ENCODE assay signal across 9 cellular contexts in the genomic region with DNA sequence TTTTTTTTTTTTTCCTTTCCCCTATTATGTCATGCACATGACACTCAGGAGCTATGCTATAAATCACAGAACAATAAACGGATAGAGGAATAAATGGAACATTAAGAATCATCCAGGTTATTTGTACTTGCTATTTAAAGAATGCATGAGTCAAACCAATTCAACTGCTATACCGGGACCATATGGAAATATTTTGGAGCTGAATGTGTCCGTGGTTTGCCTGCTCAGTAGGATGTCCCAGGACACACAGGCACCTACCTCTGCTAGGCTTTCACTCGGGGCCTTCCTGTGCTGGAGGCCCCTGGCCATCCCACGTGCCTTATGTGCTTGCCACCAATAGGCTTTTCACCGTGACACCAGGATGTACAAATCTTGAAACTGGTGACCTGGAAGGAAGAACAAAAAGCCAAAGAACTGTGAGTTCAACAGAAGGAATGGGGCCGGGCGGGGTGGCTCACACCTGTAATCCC. TPM values are rescaled to one million over a fixed set of nuclear protein-coding genes. Genes with fewer than 3 reads are reported as not detected.
DNase-seq lines count a peak whose midpoint lies in the region; ATAC-seq and TF ChIP-seq lines count a peak whose summit lies in the region.
"Had no signal": no experiment of that assay in that cellular context is flagged by ENCODE, and none has a peak within 500 bp of the region (broad histone marks: within the 10 kb centered on the region; RNA-seq: fewer than 3 reads in every experiment).

No MANE protein-coding gene starts in this region.

- TF ChIP-seq CTCF in RWPE2 (IDR thresholded peaks at IDR 0.05; ENCODE audit: poor library complexity, severe bottlenecking) (no peak), esophagus muscularis mucosa (IDR thresholded peaks at IDR 0.05) (no peak), GM10248 (IDR thresholded peaks at IDR 0.05; ENCODE audit: control extremely low read depth, extremely low read depth, low read depth, missing control alignments) (no peak)

- H3K27ac ChIP-seq in RWPE2 (ENCODE audit: poor library complexity, severe bottlenecking) (peak overlapping the region; percentile 98), esophagus muscularis mucosa (replicated peaks in 1 of 4) (peak overlapping the region; percentile 51 to 70 (median 65))

- TF ChIP-seq POLR2A in esophagus muscularis mucosa (IDR thresholded peaks at IDR 0.05; ENCODE audit: low read depth): no peak

- H3K4me3 Mint-ChIP-seq in activated T-cell treated with anti-CD3 and anti-CD28 coated beads, Interleukin-2, amount 50 U/mL, for 24 hours: no peak overlapping the region

- TF ChIP-seq EP300 in esophagus muscularis mucosa (IDR thresholded peaks at IDR 0.05): no peak

- H3K27ac Mint-ChIP-seq in activated T-cell treated with anti-CD3 and anti-CD28 coated beads, Interleukin-2, amount 50 U/mL, for 24 hours: no peak overlapping the region

- H3K36me3 ChIP-seq in RWPE2 (ENCODE audit: low read depth): no peaks in the 10 kb centered on the region
- no peaks in the 10 kb centered on the region for H3K36me3 ChIP-seq in esophagus muscularis mucosa

- H3K9me3 ChIP-seq in RWPE2 (ENCODE audit: severe bottlenecking) (no peaks in the 10 kb centered on the region), esophagus muscularis mucosa (no peaks in the 10 kb centered on the region)

- no peaks in the 10 kb centered on the region for H3K9me3 Mint-ChIP-seq in activated T-cell treated with anti-CD3 and anti-CD28 coated beads, Interleukin-2, amount 50 U/mL, for 24 hours

- no peaks in the 10 kb centered on the region for H3K27me3 Mint-ChIP-seq in activated T-cell treated with anti-CD3 and anti-CD28 coated beads, Interleukin-2, amount 50 U/mL, for 24 hours

- CTCF ChIA-PET in GM10248 (lab: Yijun Ruan, JAX): interaction anchor here (1.6 to 1.9 kb wide), 2 partner anchors 13 to 37 kb away, joined by 4 to 5 read pairs; no protein-coding TSS in a partner anchor

- H3K4me3 ChIP-seq in RWPE2 (ENCODE audit: severe bottlenecking): no peak overlapping the region
- no peak overlapping the region for H3K4me3 ChIP-seq in esophagus muscularis mucosa

- no peaks in the 10 kb centered on the region for H3K36me3 Mint-ChIP-seq in activated T-cell treated with anti-CD3 and anti-CD28 coated beads, Interleukin-2, amount 50 U/mL, for 24 hours (ENCODE audit: low read depth)

- H3K4me1 ChIP-seq in RWPE2 (ENCODE audit: insufficient read depth, poor library complexity, severe bottlenecking) (peaks cover 45% of the 10 kb centered on the region), esophagus muscularis mucosa (peaks cover 43 to 57% (median 49%) of the 10 kb centered on the region in 4 donors)

- peak; percentile 91 for DNase-seq in H4 (ENCODE audit: low spot score)
- peak; percentile 94 for DNase-seq in RWPE2 (ENCODE audit: low spot score)
- no peak for DNase-seq in esophagus muscularis mucosa (ENCODE audit: extremely low spot score)
- peak; percentile 98 for DNase-seq in renal cortical epithelial cell (ENCODE audit: low read depth)
- no peak for DNase-seq in NAMALWA (ENCODE audit: low spot score)
- no peak for DNase-seq in GM10248 (ENCODE audit: extremely low spot score)
- DNase-seq in activated T-cell treated with anti-CD3 and anti-CD28 coated beads, Interleukin-2, amount 50 U/mL, for 24 hours: no peak
- DNase-seq in SIG-M5 (lab: John Stamatoyannopoulos, UW): no peak
- DNase-seq: amygdala had no signal

- ATAC-seq in RWPE2 (ENCODE audit: low read depth): peak; percentile 88

- WGBS in esophagus muscularis mucosa: 58% methylated on average over 8 of the region's 8 CpGs

- intact Hi-C loops in esophagus muscularis mucosa (cut with DNase I): no loop called here

- H3K27me3 ChIP-seq in RWPE2 (ENCODE audit: insufficient read depth, poor library complexity, severe bottlenecking) (no peaks in the 10 kb centered on the region), esophagus muscularis mucosa (no peaks in the 10 kb centered on the region)

- POLR2A ChIA-PET in GM10248 (lab: Yijun Ruan, JAX): no interaction called here

- peaks cover 45% of the 10 kb centered on the region for H3K4me1 Mint-ChIP-seq in activated T-cell treated with anti-CD3 and anti-CD28 coated beads, Interleukin-2, amount 50 U/mL, for 24 hours (ENCODE audit: low read depth)

RNA-seq across cellular contexts. Expression of a gene that starts 15.3 kb away (rescaled TPM):
- total RNA-seq in H4 (2014; rRNA removed; shearing (Covaris generic)): 33.7 and 41.8 TPM in 2 replicates
- 10 to 100 TPM; 40.7 to 96.4 (median 64.4) TPM for total RNA-seq in esophagus muscularis mucosa
- 49.1 and 112 TPM in 2 replicates for total RNA-seq in renal cortical epithelial cell

Comparison
In these comparisons a context has a peak if more than half of its experiments do, and no peak if none do; other contexts are left out.
1. DNase-seq: peak in H4 (single experiment), RWPE2 (single experiment) and renal cortical epithelial cell (single experiment); none in esophagus muscularis mucosa (single experiment), NAMALWA (single experiment), GM10248 (single experiment), activated T-cell treated with anti-CD3 and anti-CD28 coated beads, Interleukin-2, amount 50 U/mL, for 24 hours (single experiment) and SIG-M5 (single experiment).